Comparison of ENCODE assay signal across 8 cellular contexts in genomic region chr5:147578228-147579024, GRCh38.
DNase-seq lines count a peak whose midpoint lies in the region; ATAC-seq, FAIRE-seq and TF ChIP-seq lines count a peak whose summit lies in the region.

No MANE protein-coding gene starts in this region.

- H3K9me2 ChIP-seq in OCI-LY1 (ENCODE audit: low read depth, low read length) = no peaks in the 10 kb centered on the region

- H3K4me3 ChIP-seq in OCI-LY1 (ENCODE audit: low read depth, low read length, poor library complexity, severe bottlenecking) (no peak overlapping the region), endothelial cell of umbilical vein (replicated peaks in 1 of 3; ENCODE audit: insufficient read depth in 1 of 3, low read depth in 1 of 3, low read length in 3 of 3) (no peak overlapping the region)
- no peak overlapping the region for H3K4me3 ChIP-seq in naive thymus-derived CD4-positive, alpha-beta T cell (ENCODE audit: low read length)

- CTCF ChIA-PET in endothelial cell of umbilical vein (lab: Charles Lee) = interaction anchor here (0.6 to 5.5 kb wide), 79 partner anchors 8 to 1047 kb away, joined by 3 to 144 read pairs (median 5); partner anchors contain the start of gene DPYSL3
- CTCF ChIA-PET in naive thymus-derived CD4-positive, alpha-beta T cell (lab: Charles Lee) = interaction anchor here (0.5 kb wide), 1 partner anchor 1542 kb away, joined by 3 read pairs; no protein-coding TSS in a partner anchor

- no peak for TF ChIP-seq POLR2A in endothelial cell of umbilical vein (IDR thresholded peaks at IDR 0.05; ENCODE audit: low read depth, low read length)

- no peak overlapping the region for H3K9ac ChIP-seq in OCI-LY1 (ENCODE audit: low read length)
- no peak overlapping the region for H3K9ac ChIP-seq in endothelial cell of umbilical vein (replicated peaks; ENCODE audit: extremely low read depth, insufficient read depth, low read length)

- H3K27ac ChIP-seq in OCI-LY1 (ENCODE audit: low read depth, low read length, poor library complexity, severe bottlenecking) (no peak overlapping the region), endothelial cell of umbilical vein (ENCODE audit: insufficient read depth, low read depth, low read length) (no peak overlapping the region)
- H3K27ac ChIP-seq in naive thymus-derived CD4-positive, alpha-beta T cell (ENCODE audit: low read depth, low read length) = no peak overlapping the region

- intact Hi-C loops in endothelial cell of umbilical vein (cut with micrococcal nuclease) = loop anchor here (1.0 to 10.0 kb wide), 8 partner anchors 19 to 1034 kb away; no protein-coding TSS in a partner anchor
- intact Hi-C loops in naive thymus-derived CD4-positive, alpha-beta T cell (cut with micrococcal nuclease) = loop anchor here in 1 of 2 donors (5.0 kb wide), 2 partner anchors 126 to 356 kb away; no protein-coding TSS in a partner anchor

- no peaks in the 10 kb centered on the region for H3F3A ChIP-seq in OCI-LY1 (ENCODE audit: insufficient read depth, low read length)

- TF ChIP-seq CTCF in OCI-LY1 (IDR thresholded peaks at IDR 0.05; ENCODE audit: low read length) (peak; percentile 39; the same call in 1 of the 2 replicates), endothelial cell of umbilical vein (IDR thresholded peaks at IDR 0.05; ENCODE audit: extremely low read depth in 1 of 2, insufficient read depth in 1 of 2, low read depth in 1 of 2, low read length in 2 of 2) (peak; percentile 43 to 47)

- POLR2A ChIA-PET in endothelial cell of umbilical vein (lab: Charles Lee) = interaction anchor here (1.1 kb wide), 1 partner anchor 125 kb away, joined by 3 read pairs; no protein-coding TSS in a partner anchor
- POLR2A ChIA-PET in naive thymus-derived CD4-positive, alpha-beta T cell (lab: Charles Lee) = no interaction called here

- H3K9me3 ChIP-seq in OCI-LY1 (ENCODE audit: low read length) (no peaks in the 10 kb centered on the region), endothelial cell of umbilical vein (replicated peaks; ENCODE audit: control insufficient read depth, insufficient read depth, low read length) (no peaks in the 10 kb centered on the region)
- no peaks in the 10 kb centered on the region for H3K9me3 ChIP-seq in naive thymus-derived CD4-positive, alpha-beta T cell (ENCODE audit: control insufficient read depth in 2 of 3, low read length in 3 of 3)

- no peak for ATAC-seq in naive thymus-derived CD4-positive, alpha-beta T cell
- no peak for ATAC-seq in HG03520 (IDR thresholded peaks at IDR 0.05; ENCODE audit: unreplicated experiment)

- no peaks in the 10 kb centered on the region for H3K79me2 ChIP-seq in OCI-LY1 (ENCODE audit: insufficient read depth, low read length)
- no peaks in the 10 kb centered on the region for H3K79me2 ChIP-seq in endothelial cell of umbilical vein (ENCODE audit: control insufficient read depth, insufficient read depth, low read length)

- FAIRE-seq in endothelial cell of umbilical vein (lab: Jason Lieb, UNC) = peak; percentile 92

- H3K27me3 Mint-ChIP-seq in naive thymus-derived CD4-positive, alpha-beta T cell = peaks cover 0 to 6% (median 5%) of the 10 kb centered on the region in 5 donors

- no peaks in the 10 kb centered on the region for H4K20me1 ChIP-seq in OCI-LY1 (ENCODE audit: insufficient read depth, low read length)
- H4K20me1 ChIP-seq in endothelial cell of umbilical vein (replicated peaks; ENCODE audit: control insufficient read depth, extremely low read depth, insufficient read depth, low read length) = no peaks in the 10 kb centered on the region

- H3K36me3 ChIP-seq in OCI-LY1 (ENCODE audit: insufficient read depth, low read length) = no peaks in the 10 kb centered on the region
- no peaks in the 10 kb centered on the region for H3K36me3 ChIP-seq in endothelial cell of umbilical vein (ENCODE audit: control insufficient read depth in 2 of 2, extremely low read depth in 1 of 2, insufficient read depth in 2 of 2, low read length in 2 of 2)
- no peaks in the 10 kb centered on the region for H3K36me3 ChIP-seq in naive thymus-derived CD4-positive, alpha-beta T cell (ENCODE audit: control insufficient read depth in 2 of 3, insufficient read depth in 3 of 3, low read length in 3 of 3)

- dilution Hi-C loops in endothelial cell of umbilical vein (cut with MboI; ENCODE audit: extremely low pct_ligation_motif_present, low sequenced_read_pairs) = no loop called here

- H3K27me3 ChIP-seq in OCI-LY1 (ENCODE audit: insufficient read depth, low read length) (no peaks in the 10 kb centered on the region), endothelial cell of umbilical vein (ENCODE audit: control insufficient read depth in 2 of 2, insufficient read depth in 2 of 2, low read length in 2 of 2) (no peaks in the 10 kb centered on the region)
- no peaks in the 10 kb centered on the region for H3K27me3 ChIP-seq in naive thymus-derived CD4-positive, alpha-beta T cell (ENCODE audit: control insufficient read depth in 2 of 2, insufficient read depth in 2 of 2, low read length in 2 of 2)

- DNase-seq in Ammon's horn (ENCODE audit: low spot score) = peak; percentile 67
- DNase-seq in HPDE6-E6E7 (ENCODE audit: extremely low spot score) = peak; percentile 26
- peak; percentile 60 for DNase-seq in endothelial cell of umbilical vein (ENCODE audit: low read depth, low spot score)
- DNase-seq in non-pigmented ciliary epithelial cell (ENCODE audit: low read depth) = peak; percentile 47
- DNase-seq in naive thymus-derived CD4-positive, alpha-beta T cell = no peak
- DNase-seq in activated CD4-positive, alpha-beta T cell treated with anti-CD3 and anti-CD28 coated beads for 1 hour = no peak

- H3K27ac Mint-ChIP-seq in naive thymus-derived CD4-positive, alpha-beta T cell = no peak overlapping the region

- H3K4me1 ChIP-seq in OCI-LY1 (ENCODE audit: insufficient read depth, low read length, severe bottlenecking) (no peaks in the 10 kb centered on the region), endothelial cell of umbilical vein (ENCODE audit: control insufficient read depth, extremely low read depth, insufficient read depth, low read length) (no peaks in the 10 kb centered on the region)
- no peaks in the 10 kb centered on the region for H3K4me1 ChIP-seq in naive thymus-derived CD4-positive, alpha-beta T cell (ENCODE audit: control insufficient read depth in 2 of 2, insufficient read depth in 2 of 2, low read length in 2 of 2)

- H2AFZ ChIP-seq in OCI-LY1 (ENCODE audit: low read length) (no peak overlapping the region), endothelial cell of umbilical vein (ENCODE audit: low read depth, low read length) (peak overlapping the region; percentile 70)

- no TSS peak for BruUV-seq in endothelial cell of umbilical vein (replicated peaks; lab: Mats Ljungman, UMichigan)

- no peaks in the 10 kb centered on the region for H3K4me1 Mint-ChIP-seq in naive thymus-derived CD4-positive, alpha-beta T cell

- H3K9me3 Mint-ChIP-seq in naive thymus-derived CD4-positive, alpha-beta T cell = peaks cover 0 to 29% (median 6%) of the 10 kb centered on the region in 11 donors

- H3K4me2 ChIP-seq in OCI-LY1 (ENCODE audit: low read length) (no peak overlapping the region), endothelial cell of umbilical vein (ENCODE audit: insufficient read depth, low read length) (peak overlapping the region; percentile 18)

- peaks cover 0 to 4% (median 0%) of the 10 kb centered on the region in 5 donors for H3K36me3 Mint-ChIP-seq in naive thymus-derived CD4-positive, alpha-beta T cell

- H3K4me3 Mint-ChIP-seq in naive thymus-derived CD4-positive, alpha-beta T cell = no peak overlapping the region

- H3K9me1 ChIP-seq in endothelial cell of umbilical vein (replicated peaks; ENCODE audit: control insufficient read depth, extremely low read depth, insufficient read depth, low read length) = no peaks in the 10 kb centered on the region

TF ChIP-seq in endothelial cell of umbilical vein, 7 proteins besides CTCF, POLR2A, EP300 and RAD21:
- no peak for TF ChIP-seq FOS (IDR thresholded peaks at IDR 0.05; ENCODE audit: borderline replicate concordance, insufficient read depth, low read length)
- no peak for TF ChIP-seq EZH2 (IDR thresholded peaks at IDR 0.05; ENCODE audit: borderline replicate concordance, low read depth, low read length, severe bottlenecking)
TF ChIP-seq in endothelial cell of umbilical vein: peak in this region for 0.

Comparison
In these comparisons a context has a peak if more than half of its experiments do, and no peak if none do; other contexts are left out.
1. DNase-seq: peak in Ammon's horn (single experiment), HPDE6-E6E7 (single experiment), endothelial cell of umbilical vein (single experiment) and non-pigmented ciliary epithelial cell (single experiment); none in naive thymus-derived CD4-positive, alpha-beta T cell (0 of 9) and activated CD4-positive, alpha-beta T cell treated with anti-CD3 and anti-CD28 coated beads for 1 hour (single experiment).